17 cellular contexts compared by ENCODE assay signal in the genomic region with DNA sequence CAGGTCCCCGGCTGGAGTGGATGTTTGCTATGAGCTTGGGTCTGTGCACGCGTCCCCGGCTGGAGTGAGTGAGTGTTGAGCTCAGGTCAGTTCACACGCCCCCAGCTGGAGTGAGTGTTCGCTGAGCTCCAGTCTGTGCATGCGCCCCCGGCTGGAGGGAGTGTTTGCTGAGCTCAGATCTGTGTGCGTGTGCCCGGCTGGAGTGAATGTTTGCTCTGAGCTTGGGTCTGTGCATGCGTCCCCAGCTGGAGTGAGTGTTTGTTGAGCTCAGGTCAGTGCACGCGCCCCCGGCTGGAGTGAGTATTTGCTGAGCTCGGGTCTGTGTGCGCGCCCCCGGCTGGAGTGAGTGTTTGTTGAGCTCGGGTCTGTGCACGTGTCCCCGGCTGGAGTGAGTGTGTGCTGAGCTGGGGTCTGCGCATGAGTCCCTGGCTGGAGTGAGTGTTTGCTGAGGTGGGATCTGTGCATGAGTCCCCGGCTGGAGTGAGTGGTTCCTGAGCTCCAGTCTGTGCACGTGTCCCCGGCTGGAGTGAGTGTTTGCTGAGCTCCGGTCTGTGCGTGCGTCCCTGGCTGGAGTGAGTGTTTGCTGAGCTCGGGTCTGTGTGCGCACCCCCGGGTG.
A peak's percentile ranks its signal among the peaks of the same experiment; 100 is the strongest.
DNase-seq lines count a peak whose midpoint lies in the region; ATAC-seq and TF ChIP-seq lines count a peak whose summit lies in the region.
"Had no signal": no experiment of that assay in that cellular context is flagged by ENCODE, and none has a peak within 500 bp of the region (broad histone marks: within the 10 kb centered on the region; RNA-seq: fewer than 3 reads in every experiment).

No MANE protein-coding gene starts in this region.

- peaks cover 3% of the 10 kb centered on the region; the same call in 1 of the 2 replicates for H3F3A ChIP-seq in MM.1S (ENCODE audit: insufficient read depth, low read length)

- no peak overlapping the region for H3K4me3 ChIP-seq in MM.1S (ENCODE audit: low read length)
- H3K4me3 ChIP-seq: GM12878, psoas muscle had no signal

- H3K9me3 Mint-ChIP-seq in endothelial cell (ENCODE audit: unreplicated experiment): no peaks in the 10 kb centered on the region
- H3K9me3 Mint-ChIP-seq: stimulated activated naive CD8-positive, alpha-beta T cell treated with anti-CD3 and anti-CD28 coated beads, Interleukin-15, amount 100 ng/mL, for 72 hours had no signal

- no peak overlapping the region for H3K9ac ChIP-seq in MM.1S (ENCODE audit: low read length)

- H3K36me3 ChIP-seq in MM.1S (replicated peaks; ENCODE audit: insufficient read depth, low read length): no peaks in the 10 kb centered on the region

- H3K4me3 Mint-ChIP-seq in endothelial cell (ENCODE audit: unreplicated experiment): no peak overlapping the region
- H3K4me3 Mint-ChIP-seq: B cell; stimulated activated naive CD8-positive, alpha-beta T cell treated with anti-CD3 and anti-CD28 coated beads, Interleukin-15, amount 100 ng/mL, for 72 hours had no signal

- H3K27ac Mint-ChIP-seq in endothelial cell (ENCODE audit: unreplicated experiment): no peak overlapping the region
- H3K27ac Mint-ChIP-seq: B cell had no signal

- H3K27me3 Mint-ChIP-seq in endothelial cell (ENCODE audit: unreplicated experiment): peaks cover 7% of the 10 kb centered on the region
- H3K27me3 Mint-ChIP-seq: B cell; stimulated activated naive CD8-positive, alpha-beta T cell treated with anti-CD3 and anti-CD28 coated beads, Interleukin-15, amount 100 ng/mL, for 72 hours had no signal

- H3K4me1 ChIP-seq in MM.1S (ENCODE audit: low read length): peaks cover 11% of the 10 kb centered on the region

- no peak for ATAC-seq in HG03571 (IDR thresholded peaks at IDR 0.05; ENCODE audit: unreplicated experiment)
- ATAC-seq: GM12878; psoas muscle; stimulated activated naive CD8-positive, alpha-beta T cell treated with anti-CD3 and anti-CD28 coated beads, Interleukin-15, amount 100 ng/mL, for 72 hours had no signal

- H3K4me2 ChIP-seq in MM.1S (ENCODE audit: low read depth, low read length): no peak overlapping the region

- H3K27me3 ChIP-seq in MM.1S (replicated peaks; ENCODE audit: insufficient read depth, low read length): no peaks in the 10 kb centered on the region

- H3K27ac ChIP-seq in MM.1S (ENCODE audit: low read length): no peak overlapping the region
- H3K27ac ChIP-seq: psoas muscle had no signal

- peak; percentile 90 for DNase-seq in ELF-1 (ENCODE audit: low read depth, low spot score)
- peak; percentile 43 for DNase-seq in NCI-H774 (lab: John Stamatoyannopoulos, UW)
- peak; percentile 48 for DNase-seq in endothelial cell (ENCODE audit: low spot score)
- peak; percentile 18 to 37 for DNase-seq in lung microvascular endothelial cell (ENCODE audit: low read depth in 2 of 2)
- DNase-seq in MM.1S: no peak
- no peak for DNase-seq in NCI-H187 treated with DMSO at 0.1 percent for 48 hours (lab: John Stamatoyannopoulos, UW)
- DNase-seq in DMS 273 treated with DMSO at 0.1 percent for 48 hours (lab: John Stamatoyannopoulos, UW): no peak
- DNase-seq: activated CD4-positive, alpha-beta T cell treated with anti-CD3 and anti-CD28 coated beads for 1 hour; activated T-cell treated with anti-CD3 and anti-CD28 coated beads for 4 hours; DMS79 treated with DMSO at 0.1 percent for 48 hours; GOT3; hypothalamus; psoas muscle; stimulated activated naive CD8-positive, alpha-beta T cell treated with anti-CD3 and anti-CD28 coated beads, Interleukin-15, amount 100 ng/mL, for 72 hours had no signal

- H3K79me2 ChIP-seq in MM.1S (ENCODE audit: low read length): peaks cover 50% of the 10 kb centered on the region

- no peaks in the 10 kb centered on the region for H4K20me1 ChIP-seq in MM.1S (ENCODE audit: insufficient read depth, low read length)

- TF ChIP-seq CTCF in endothelial cell (IDR thresholded peaks at IDR 0.05; ENCODE audit: unreplicated experiment): no peak
- no peak for TF ChIP-seq CTCF in MM.1S (IDR thresholded peaks at IDR 0.05; ENCODE audit: low read length)

- H3K9me2 ChIP-seq in MM.1S (replicated peaks; ENCODE audit: insufficient read depth, low read length): no peaks in the 10 kb centered on the region

- peaks cover 5% of the 10 kb centered on the region for H3K4me1 Mint-ChIP-seq in endothelial cell (ENCODE audit: unreplicated experiment)
- H3K4me1 Mint-ChIP-seq: stimulated activated naive CD8-positive, alpha-beta T cell treated with anti-CD3 and anti-CD28 coated beads, Interleukin-15, amount 100 ng/mL, for 72 hours had no signal

- no peaks in the 10 kb centered on the region for H3K36me3 Mint-ChIP-seq in endothelial cell (ENCODE audit: low read depth, unreplicated experiment)

- H2AFZ ChIP-seq in MM.1S (ENCODE audit: low read length): no peak overlapping the region

- no peaks in the 10 kb centered on the region for H3K9me3 ChIP-seq in MM.1S (replicated peaks; ENCODE audit: insufficient read depth, low read length)
- H3K9me3 ChIP-seq: psoas muscle had no signal

Comparison
In these comparisons a context has a peak if more than half of its experiments do, and no peak if none do; other contexts are left out.
1. DNase-seq: peak in ELF-1 (single experiment), NCI-H774 (single experiment), endothelial cell (single experiment) and lung microvascular endothelial cell (2 of 2); none in MM.1S (single experiment), NCI-H187 treated with DMSO at 0.1 percent for 48 hours (single experiment) and DMS 273 treated with DMSO at 0.1 percent for 48 hours (single experiment).